In the genomic region with DNA sequence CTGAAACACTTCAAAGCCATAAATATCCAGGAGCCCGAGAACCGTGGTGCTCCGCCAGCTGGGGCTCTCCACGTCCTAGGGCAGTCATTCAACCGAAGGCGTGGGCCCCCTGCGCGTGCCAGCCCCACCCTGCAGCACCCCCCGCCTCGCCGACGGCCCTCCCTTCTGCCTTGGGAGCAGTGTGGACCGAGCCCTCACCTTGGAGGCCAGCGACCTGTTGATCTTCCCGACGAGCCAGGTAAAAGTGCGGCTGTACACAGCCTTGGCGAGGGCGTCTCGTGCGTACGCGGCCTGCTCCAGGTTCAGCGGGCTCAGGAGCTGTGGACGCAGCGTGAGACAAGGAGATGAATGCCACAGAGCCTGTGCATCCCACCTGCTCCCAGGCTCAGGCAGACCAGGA, we compare ENCODE assay signal across 27 cellular contexts.
"Had no signal": no experiment of that assay in that cellular context is flagged by ENCODE, and none has a peak within 500 bp of the region (broad histone marks: within the 10 kb centered on the region; RNA-seq: fewer than 3 reads in every experiment).

No MANE protein-coding gene starts in this region.

- H3K27ac Mint-ChIP-seq: activated CD4-positive, alpha-beta T cell treated with anti-CD3 and anti-CD28 coated beads, Interleukin-2, amount 10 ng/mL, durations not matched to agents 24 days and 14 days; activated CD8-positive, alpha-beta T cell treated with anti-CD3 and anti-CD28 coated beads for 36 hours; activated naive CD8-positive, alpha-beta T cell treated with anti-CD3 and anti-CD28 coated beads for 36 hours; activated T-cell treated with anti-CD3 and anti-CD28 coated beads, Interleukin-2, amount 50 U/mL, for 72 hours; activated T-helper 17 cell treated with anti-CD3 and anti-CD28 coated beads, Interleukin-2, amount 50 U/mL, for 72 hours had no signal

- H3K27me3 ChIP-seq: cardiac muscle cell, Peyer's patch had no signal

- H3K9me3 Mint-ChIP-seq: activated CD4-positive, alpha-beta T cell treated with anti-CD3 and anti-CD28 coated beads, Interleukin-2, amount 10 ng/mL, durations not matched to agents 24 days and 14 days; activated CD8-positive, alpha-beta T cell treated with anti-CD3 and anti-CD28 coated beads for 36 hours; activated naive CD8-positive, alpha-beta T cell treated with anti-CD3 and anti-CD28 coated beads for 36 hours; activated T-cell treated with anti-CD3 and anti-CD28 coated beads, Interleukin-2, amount 50 U/mL, for 72 hours; activated T-helper 17 cell treated with anti-CD3 and anti-CD28 coated beads, Interleukin-2, amount 50 U/mL, for 72 hours; central memory CD8-positive, alpha-beta T cell had no signal

- H3K27ac ChIP-seq: cardiac muscle cell, Peyer's patch, SK-N-MC had no signal

- FAIRE-seq: TTC549 had no signal

- H3K4me3 ChIP-seq: cardiac muscle cell, Peyer's patch, SK-N-MC had no signal

- H3K27me3 Mint-ChIP-seq: activated CD4-positive, alpha-beta T cell treated with anti-CD3 and anti-CD28 coated beads, Interleukin-2, amount 10 ng/mL, durations not matched to agents 24 days and 14 days; activated naive CD8-positive, alpha-beta T cell treated with anti-CD3 and anti-CD28 coated beads for 36 hours; activated T-helper 17 cell treated with anti-CD3 and anti-CD28 coated beads, Interleukin-2, amount 50 U/mL, for 72 hours; central memory CD8-positive, alpha-beta T cell had no signal

- H3K36me3 Mint-ChIP-seq: activated naive CD8-positive, alpha-beta T cell treated with anti-CD3 and anti-CD28 coated beads for 36 hours had no signal

- H3K9me3 ChIP-seq: Peyer's patch had no signal

- DNase-seq: activated CD4-positive, alpha-beta T cell treated with anti-CD3 and anti-CD28 coated beads, Interleukin-2, amount 10 ng/mL, durations not matched to agents 24 days and 14 days; activated CD4-positive, alpha-beta T cell treated with anti-CD3 and anti-CD28 coated beads, Interleukin-2, amount 50 U/mL, for 4 hours; activated CD8-positive, alpha-beta T cell treated with anti-CD3 and anti-CD28 coated beads for 36 hours; activated effector memory CD4-positive, alpha-beta T cell treated with anti-CD3 and anti-CD28 coated beads, Interleukin-2, amount 50 U/mL, for 16 hours; activated naive CD4-positive, alpha-beta T cell; activated naive CD4-positive, alpha-beta T cell treated with anti-CD3 and anti-CD28 coated beads, Interleukin-2, amount 50 U/mL, for 16 hours; activated naive CD8-positive, alpha-beta T cell treated with anti-CD3 and anti-CD28 coated beads for 36 hours; activated T-cell treated with anti-CD3 and anti-CD28 coated beads, Interleukin-2, amount 50 U/mL, for 1 hour; activated T-cell treated with anti-CD3 and anti-CD28 coated beads, Interleukin-2, amount 50 U/mL, for 72 hours; amniotic stem cell; aorta; NCI-H1092 treated with DMSO at 0.1 percent for 48 hours; NCI-H1417; NCI-H146; NCI-H187 treated with DMSO at 0.1 percent for 48 hours; NCI-H2081; NCI-H345; NCI-H524 treated with DMSO at 0.1 percent for 48 hours; PC-3; Peyer's patch; RPMI8226; SIG-M5 had no signal

- H3K4me3 Mint-ChIP-seq: activated CD4-positive, alpha-beta T cell treated with anti-CD3 and anti-CD28 coated beads, Interleukin-2, amount 10 ng/mL, durations not matched to agents 24 days and 14 days; activated CD8-positive, alpha-beta T cell treated with anti-CD3 and anti-CD28 coated beads for 36 hours; activated naive CD8-positive, alpha-beta T cell treated with anti-CD3 and anti-CD28 coated beads for 36 hours; activated T-cell treated with anti-CD3 and anti-CD28 coated beads, Interleukin-2, amount 50 U/mL, for 72 hours; activated T-helper 17 cell treated with anti-CD3 and anti-CD28 coated beads, Interleukin-2, amount 50 U/mL, for 72 hours; central memory CD8-positive, alpha-beta T cell had no signal
